In genomic region chr20:39874049-39874893, GRCh38 we compare ENCODE assay signal across 7 cellular contexts.
DNase-seq lines count a peak whose midpoint lies in the region; ATAC-seq, FAIRE-seq and TF ChIP-seq lines count a peak whose summit lies in the region.

No MANE protein-coding gene starts in this region.

- CTCF ChIA-PET in OCI-LY7 (lab: Charles Lee; ENCODE audit: unreplicated experiment), result no interaction called here

- no peaks in the 10 kb centered on the region for H3K4me1 ChIP-seq in OCI-LY7 (ENCODE audit: insufficient read depth, low read length, poor library complexity, severe bottlenecking)
- peaks cover 0 to 5% of the 10 kb centered on the region in 2 donors for H3K4me1 ChIP-seq in thoracic aorta (ENCODE audit: control insufficient read depth in 1 of 2, low read depth in 2 of 2)

- H3K27ac ChIP-seq in OCI-LY7 (ENCODE audit: low read depth, low read length, poor library complexity, severe bottlenecking), result no peak overlapping the region
- H3K27ac ChIP-seq in thoracic aorta, result no peak overlapping the region

- intact Hi-C loops in OCI-LY7 (cut with micrococcal nuclease; ENCODE audit: unreplicated experiment), result loop anchor here (5.0 kb wide), 1 partner anchor 607 kb away; no protein-coding TSS in a partner anchor

- H3K9me2 ChIP-seq in OCI-LY7 (ENCODE audit: insufficient read depth, low read length), result no peaks in the 10 kb centered on the region

- peak; percentile 94 for TF ChIP-seq CTCF in GM06990 (IDR thresholded peaks at IDR 0.05; ENCODE audit: insufficient read depth, low read length, poor library complexity, severe bottlenecking)
- peak; percentile 79 for TF ChIP-seq CTCF in OCI-LY7 (conservative IDR thresholded peaks at IDR 0.05; ENCODE audit: low read length)
- TF ChIP-seq CTCF in bronchial epithelial cell (IDR thresholded peaks at IDR 0.05; ENCODE audit: insufficient read depth, low read length, severe bottlenecking), result peak; percentile 88
- peak; percentile 53 for TF ChIP-seq CTCF in thoracic aorta (IDR thresholded peaks at IDR 0.05)

- no peaks in the 10 kb centered on the region for H4K20me1 ChIP-seq in OCI-LY7 (ENCODE audit: insufficient read depth, low read length)

- no peaks in the 10 kb centered on the region for H3K36me3 ChIP-seq in GM06990 (ENCODE audit: control insufficient read depth, insufficient read depth, low read length)
- no peaks in the 10 kb centered on the region for H3K36me3 ChIP-seq in OCI-LY7 (ENCODE audit: insufficient read depth, low read length)
- no peaks in the 10 kb centered on the region for H3K36me3 ChIP-seq in bronchial epithelial cell (ENCODE audit: control insufficient read depth, insufficient read depth, low read length)
- H3K36me3 ChIP-seq in thoracic aorta, result no peaks in the 10 kb centered on the region

- H3K27me3 ChIP-seq in GM06990 (replicated peaks; ENCODE audit: control insufficient read depth, insufficient read depth, low read length) (no peaks in the 10 kb centered on the region), bronchial epithelial cell (ENCODE audit: control insufficient read depth, insufficient read depth, low read length) (no peaks in the 10 kb centered on the region), thoracic aorta (replicated peaks; ENCODE audit: insufficient read depth) (no peaks in the 10 kb centered on the region)

- no peak overlapping the region for H2AFZ ChIP-seq in OCI-LY7 (ENCODE audit: low read length)

- H3K4me2 ChIP-seq in OCI-LY7 (ENCODE audit: low read length), result no peak overlapping the region

- H3K4me3 ChIP-seq in GM06990 (replicated peaks; ENCODE audit: low read depth, low read length) (no peak overlapping the region), OCI-LY7 (ENCODE audit: low read depth, low read length, poor library complexity, severe bottlenecking) (no peak overlapping the region), bronchial epithelial cell (ENCODE audit: low read depth, low read length) (no peak overlapping the region), thoracic aorta (no peak overlapping the region)

- ATAC-seq in GM21390 (IDR thresholded peaks at IDR 0.05; ENCODE audit: unreplicated experiment) (peak; percentile 91), thoracic aorta (ENCODE audit: insufficient number of reproducible peaks, low FRiP score, low read depth) (no peak)

- no TSS peak for BruUV-seq in OCI-LY7 (replicated peaks; lab: Mats Ljungman, UMichigan)

- POLR2A ChIA-PET in OCI-LY7 (lab: Charles Lee), result no interaction called here

- H3K9me3 ChIP-seq in OCI-LY7 (ENCODE audit: low read length) (no peaks in the 10 kb centered on the region), thoracic aorta (no peaks in the 10 kb centered on the region)

- DNase-seq in GM06990 (ENCODE audit: extremely low read depth, insufficient read length) (peak; percentile 24), HUDEP-2 (lab: John Stamatoyannopoulos, UW; ENCODE audit: unreplicated experiment in 76 of 76) (peak in 64 of 76 experiments; percentile 1 to 78 (median 30)), OCI-LY7 (ENCODE audit: low spot score) (peak; percentile 52), bronchial epithelial cell (ENCODE audit: low read depth) (peak; percentile 75), left kidney (ENCODE audit: low read depth, low spot score) (peak; percentile 89), thoracic aorta (ENCODE audit: low spot score) (peak; percentile 16)

- no peaks in the 10 kb centered on the region for H3K79me2 ChIP-seq in OCI-LY7 (ENCODE audit: insufficient read depth, low read depth, low read length)

- no peak for FAIRE-seq in bronchial epithelial cell (lab: Jason Lieb, UNC)

Comparison
In these comparisons a context has a peak if more than half of its experiments do, and no peak if none do; other contexts are left out.
1. DNase-seq: peak in every context shown above with its lines; median percentile 89 in left kidney; 75 in bronchial epithelial cell; 52 in OCI-LY7; 30 in HUDEP-2; 24 in GM06990; 16 in thoracic aorta.